In the genomic region with DNA sequence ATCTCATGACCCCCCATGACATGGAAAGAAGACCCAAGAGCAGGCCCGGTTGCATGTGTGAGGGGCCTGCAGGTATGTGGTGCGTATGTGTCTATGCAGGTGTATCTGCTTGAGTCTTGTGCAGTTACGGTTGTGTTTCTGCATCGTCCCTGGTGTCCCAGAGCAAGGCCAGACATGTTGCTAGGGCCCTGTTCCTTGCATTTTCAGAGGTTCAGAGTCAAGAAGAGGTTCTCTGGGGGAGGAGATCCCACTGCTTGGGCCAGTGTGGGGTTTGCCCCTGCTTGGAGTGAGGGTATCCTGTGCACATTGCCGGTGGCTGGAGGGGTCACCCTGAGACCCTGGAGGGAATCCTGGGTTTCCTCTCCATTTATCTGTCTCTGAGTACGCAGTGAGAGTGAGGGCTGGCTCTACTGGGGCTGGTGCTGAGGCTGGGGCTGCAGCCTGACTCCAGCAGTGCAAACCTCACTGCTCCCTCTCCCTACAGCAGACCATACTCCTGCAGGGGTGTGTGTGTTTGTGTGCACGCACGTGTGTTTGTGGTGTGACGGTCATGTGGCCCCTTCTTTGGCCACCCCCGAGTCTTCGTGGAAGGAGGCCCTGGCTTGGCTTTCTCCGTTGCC, we compare ENCODE assay signal across 9 cellular contexts. TPM values are rescaled to one million over a fixed set of nuclear protein-coding genes. Genes with fewer than 3 reads are reported as not detected.
DNase-seq lines count a peak whose midpoint lies in the region; ATAC-seq and TF ChIP-seq lines count a peak whose summit lies in the region.
"Had no signal": no experiment of that assay in that cellular context is flagged by ENCODE, and none has a peak within 500 bp of the region (broad histone marks: within the 10 kb centered on the region; RNA-seq: fewer than 3 reads in every experiment).

No MANE protein-coding gene starts in this region.

- no peaks in the 10 kb centered on the region for H3K27me3 Mint-ChIP-seq in CD8-positive, alpha-beta memory T cell

- H2AFZ ChIP-seq in parathyroid adenoma, result no peak overlapping the region

- H3K4me1 ChIP-seq in CD8-positive, alpha-beta memory T cell (ENCODE audit: insufficient read depth, low read length), result peaks cover 70% of the 10 kb centered on the region
- H3K4me1 ChIP-seq in RWPE2 (ENCODE audit: insufficient read depth, poor library complexity, severe bottlenecking) (peaks cover 16% of the 10 kb centered on the region), parathyroid adenoma (peaks cover 41% of the 10 kb centered on the region)

- POLR2A ChIA-PET in CD8-positive, alpha-beta memory T cell (lab: Charles Lee), result interaction anchor here (2.5 kb wide), 1 partner anchor 13 kb away, joined by 7 read pairs; no protein-coding TSS in a partner anchor

- ATAC-seq in RWPE2 (ENCODE audit: low read depth) (no peak), omental fat pad (ENCODE audit: low FRiP score) (no peak), GM18870 (IDR thresholded peaks at IDR 0.05; ENCODE audit: unreplicated experiment) (no peak)
- ATAC-seq: sciatic nerve had no signal

- no peaks in the 10 kb centered on the region for H3K9me3 ChIP-seq in CD8-positive, alpha-beta memory T cell (ENCODE audit: low read length)
- no peaks in the 10 kb centered on the region for H3K9me3 ChIP-seq in RWPE2 (ENCODE audit: severe bottlenecking)
- no peaks in the 10 kb centered on the region for H3K9me3 ChIP-seq in parathyroid adenoma (ENCODE audit: control insufficient read depth, low read length)

- no peak overlapping the region for H3K27ac ChIP-seq in CD8-positive, alpha-beta memory T cell (ENCODE audit: low read depth, low read length)
- H3K27ac ChIP-seq in RWPE2 (ENCODE audit: poor library complexity, severe bottlenecking), result peak overlapping the region; percentile 94
- H3K27ac ChIP-seq in parathyroid adenoma, result peak overlapping the region; percentile 99

- H3K27ac Mint-ChIP-seq in CD8-positive, alpha-beta memory T cell, result peak overlapping the region; percentile 80 to 98 (median 94)

- H3K9ac ChIP-seq in parathyroid adenoma, result no peak overlapping the region

- H3K4me3 ChIP-seq in CD8-positive, alpha-beta memory T cell (ENCODE audit: low read length), result peak overlapping the region; percentile 94
- no peak overlapping the region for H3K4me3 ChIP-seq in RWPE2 (ENCODE audit: severe bottlenecking)
- H3K4me3 ChIP-seq in epithelial cell of proximal tubule (ENCODE audit: low read depth, low read length), result peak overlapping the region; percentile 81
- no peak overlapping the region for H3K4me3 ChIP-seq in parathyroid adenoma (ENCODE audit: low read depth, low read length)

- peak overlapping the region; percentile 96 for H3K4me2 ChIP-seq in parathyroid adenoma (ENCODE audit: low read length)

- peaks cover 0 to 35% (median 4%) of the 10 kb centered on the region in 3 donors for H3K36me3 Mint-ChIP-seq in CD8-positive, alpha-beta memory T cell

- no peaks in the 10 kb centered on the region for H3K27me3 ChIP-seq in CD8-positive, alpha-beta memory T cell (ENCODE audit: insufficient read depth, low read length, poor library complexity, severe bottlenecking)
- H3K27me3 ChIP-seq in RWPE2 (ENCODE audit: insufficient read depth, poor library complexity, severe bottlenecking) (no peaks in the 10 kb centered on the region), parathyroid adenoma (ENCODE audit: control insufficient read depth, insufficient read depth, low read length) (no peaks in the 10 kb centered on the region)

- H3K4me1 Mint-ChIP-seq in CD8-positive, alpha-beta memory T cell, result peaks cover 65 to 73% (median 67%) of the 10 kb centered on the region in 3 donors

- peaks cover 1% of the 10 kb centered on the region for H3K36me3 ChIP-seq in CD8-positive, alpha-beta memory T cell (ENCODE audit: insufficient read depth, low read length)
- H3K36me3 ChIP-seq in RWPE2 (ENCODE audit: low read depth) (peaks cover 28% of the 10 kb centered on the region), parathyroid adenoma (ENCODE audit: control insufficient read depth, insufficient read depth, low read length) (no peaks in the 10 kb centered on the region)

- no peaks in the 10 kb centered on the region for H3K9me3 Mint-ChIP-seq in CD8-positive, alpha-beta memory T cell

- TF ChIP-seq CTCF in RWPE2 (IDR thresholded peaks at IDR 0.05; ENCODE audit: poor library complexity, severe bottlenecking), result no peak
- no peak for TF ChIP-seq CTCF in epithelial cell of proximal tubule (conservative IDR thresholded peaks at IDR 0.05; ENCODE audit: low read depth, low read length)
- TF ChIP-seq CTCF in parathyroid adenoma (IDR thresholded peaks at IDR 0.05), result no peak
- no peak for TF ChIP-seq CTCF in omental fat pad (IDR thresholded peaks at IDR 0.05)

- peak overlapping the region; percentile 91 to 100 (median 96) for H3K4me3 Mint-ChIP-seq in CD8-positive, alpha-beta memory T cell

- H3K79me2 ChIP-seq in parathyroid adenoma, result peaks cover 88% of the 10 kb centered on the region

- CTCF ChIA-PET in CD8-positive, alpha-beta memory T cell (lab: Charles Lee), result interaction anchor here (2.2 kb wide), 1 partner anchor 25 kb away, joined by 6 read pairs; no protein-coding TSS in a partner anchor

- no peak for DNase-seq in CD8-positive, alpha-beta memory T cell
- peak; percentile 34 for DNase-seq in RWPE2 (ENCODE audit: low spot score)
- no peak for DNase-seq in epithelial cell of proximal tubule (ENCODE audit: low read depth)
- no peak for DNase-seq in omental fat pad (ENCODE audit: low spot score)
- DNase-seq in pons (ENCODE audit: low spot score), result no peak
- DNase-seq in NCI-H2029 treated with DMSO at 0.1 percent for 48 hours (lab: John Stamatoyannopoulos, UW), result no peak

RNA-seq across cellular contexts. Expression of gene TRIM8, which starts 4.1 kb away (rescaled TPM):
- total RNA-seq in CD8-positive, alpha-beta memory T cell, result 10 to 100 TPM; 72.0 to 74.5 TPM
- 63.9 TPM for polyA plus RNA-seq in CD8-positive, alpha-beta memory T cell
- 120 and 182 TPM in 2 replicates for total RNA-seq in epithelial cell of proximal tubule
- total RNA-seq in omental fat pad, result 100 to 1,000 TPM in 3 of 4 donors, 10 to 100 TPM in 1; 58.2 to 121 (median 103) TPM

Comparison
In these comparisons a context has a peak if more than half of its experiments do, and no peak if none do; other contexts are left out.
1. H3K4me3 ChIP-seq: peak in CD8-positive, alpha-beta memory T cell (single experiment) and epithelial cell of proximal tubule (single experiment); none in RWPE2 (single experiment) and parathyroid adenoma (single experiment).